16 cellular contexts compared by ENCODE assay signal in the genomic region with DNA sequence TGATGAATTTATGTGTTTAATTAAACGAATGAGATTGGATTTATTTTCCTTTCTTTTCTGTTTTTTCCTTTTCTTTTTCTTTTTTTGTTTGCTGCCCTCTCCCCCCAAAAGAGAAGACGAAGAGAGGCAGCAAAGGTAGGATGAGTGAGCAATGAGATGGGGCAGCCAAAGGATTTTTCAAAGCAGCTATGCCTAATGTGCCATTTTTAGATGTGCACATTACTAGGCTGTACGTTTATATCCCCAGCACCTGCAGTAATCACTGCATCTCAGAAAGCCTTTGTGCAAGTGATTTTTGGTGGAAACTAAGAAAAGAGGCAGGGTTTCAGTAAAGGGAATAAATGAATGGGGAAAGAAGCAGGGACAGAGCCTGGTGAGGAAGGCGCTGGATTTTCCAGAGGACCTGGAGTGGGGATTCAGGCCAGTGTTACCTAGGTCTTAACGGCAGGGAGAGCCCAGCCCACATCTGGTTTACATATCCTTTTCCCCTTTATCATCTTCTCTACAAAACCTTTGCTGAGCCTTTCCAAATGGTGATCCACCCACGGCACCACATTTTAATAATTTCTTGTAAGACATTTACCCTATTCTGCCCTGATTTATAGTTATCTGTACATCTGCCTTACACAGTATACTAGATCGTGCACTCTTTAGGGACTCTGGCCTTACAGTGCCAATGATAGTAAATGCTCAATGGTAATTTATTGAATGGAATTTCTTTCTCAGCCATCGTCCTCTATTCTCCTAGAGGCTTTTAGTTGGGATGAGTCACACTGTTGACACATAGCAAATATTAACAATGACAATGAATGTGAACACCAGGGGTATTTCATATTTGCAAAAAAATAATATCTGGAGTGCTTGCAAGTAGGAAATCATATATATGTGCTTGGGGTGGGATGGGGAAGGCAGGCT. TPM values are rescaled to one million over a fixed set of nuclear protein-coding genes. Genes with fewer than 3 reads are reported as not detected.
DNase-seq lines count a peak whose midpoint lies in the region; ATAC-seq and TF ChIP-seq lines count a peak whose summit lies in the region.
"Had no signal": no experiment of that assay in that cellular context is flagged by ENCODE, and none has a peak within 500 bp of the region (broad histone marks: within the 10 kb centered on the region; RNA-seq: fewer than 3 reads in every experiment).

No MANE protein-coding gene starts in this region.

- no peak for TF ChIP-seq POLR2A in HCT116 (IDR thresholded peaks at IDR 0.05; ENCODE audit: borderline replicate concordance, extremely low read depth, insufficient read depth, insufficient read length)

- TF ChIP-seq CTCF in HCT116 (IDR thresholded peaks at IDR 0.05 in 2 of 3, conservative IDR thresholded peaks at IDR 0.05 in 1 of 3; ENCODE audit: borderline replicate concordance in 1 of 3, insufficient read depth in 1 of 3, low read depth in 2 of 3, low read length in 2 of 3) (no peak), foreskin fibroblast (IDR thresholded peaks at IDR 0.05; ENCODE audit: low read depth, low read length) (no peak), type B pancreatic cell (conservative IDR thresholded peaks at IDR 0.05) (no peak)

- DNase-seq in AG08396 (ENCODE audit: low spot score) (peak; percentile 12), HCT116 (ENCODE audit: low read depth, low spot score) (no peak), SHP77 (lab: John Stamatoyannopoulos, UW) (peak; percentile 26 to 32), foreskin fibroblast (peak; percentile 26 to 62), NCI-H526 (lab: John Stamatoyannopoulos, UW) (no peak), type B pancreatic cell (ENCODE audit: extremely low spot score, unreplicated experiment) (no peak)
- DNase-seq in effector CD4-positive, alpha-beta T cell: no peak
- DNase-seq: activated CD8-positive, alpha-beta T cell treated with anti-CD3 and anti-CD28 coated beads for 36 hours; activated effector memory CD4-positive, alpha-beta T cell treated with anti-CD3 and anti-CD28 coated beads, Interleukin-2, amount 50 U/mL, for 16 hours; effector CD8-positive, alpha-beta T cell; immature natural killer cell; mesendoderm; NCI-H187 treated with DMSO at 0.1 percent for 48 hours; nucleus accumbens had no signal

- no peaks in the 10 kb centered on the region for H3K36me3 ChIP-seq in HCT116 (ENCODE audit: control insufficient read depth in 1 of 2, insufficient read depth in 2 of 2, low read length in 2 of 2)

- H3K9ac ChIP-seq in HCT116 (ENCODE audit: low read length): no peak overlapping the region
- H3K9ac ChIP-seq: KMS-11 had no signal

- H3K4me1 ChIP-seq in HCT116 (ENCODE audit: control insufficient read depth in 1 of 2, insufficient read depth in 2 of 2, low read length in 2 of 2): peaks cover 0 to 8% of the 10 kb centered on the region in 2 experiments; a peak in 2 of 4 replicates

- 0 out of 2 replicates have a peak, but pooled peaks have one; percentile 38 for ATAC-seq in HCT116
- ATAC-seq in GM21367 (IDR thresholded peaks at IDR 0.05; ENCODE audit: unreplicated experiment): no peak
- ATAC-seq: activated CD8-positive, alpha-beta T cell treated with anti-CD3 and anti-CD28 coated beads for 36 hours had no signal

- no peak overlapping the region for H3K27ac ChIP-seq in HCT116 (ENCODE audit: low read depth, low read length)
- H3K27ac ChIP-seq: KMS-11 had no signal

- CTCF ChIA-PET in HCT116 (lab: Charles Lee): no interaction called here

- no peaks in the 10 kb centered on the region for H3K79me2 ChIP-seq in HCT116 (ENCODE audit: insufficient read depth, low read length)

- intact Hi-C loops in HCT116 (cut with micrococcal nuclease): no loop called here

- RAD21 ChIA-PET in HCT116 (lab: Charles Lee; ENCODE audit: low non-redundant PET in 1 of 2, low total read pairs in 2 of 2, uncharacterized antibody in 2 of 2, unreplicated experiment in 2 of 2): no interaction called here

- no peaks in the 10 kb centered on the region for H3K27me3 ChIP-seq in HCT116 (ENCODE audit: insufficient read depth, low read length)

- no peaks in the 10 kb centered on the region for H3K36me3 Mint-ChIP-seq in type B pancreatic cell
- H3K36me3 Mint-ChIP-seq: immature natural killer cell had no signal

- peaks cover 30% of the 10 kb centered on the region for H3K4me1 Mint-ChIP-seq in type B pancreatic cell (ENCODE audit: unreplicated experiment)
- H3K4me1 Mint-ChIP-seq: immature natural killer cell had no signal

- no peaks in the 10 kb centered on the region for H4K20me1 ChIP-seq in HCT116 (ENCODE audit: insufficient read depth)

- no peak for TF ChIP-seq RAD21 in HCT116 (IDR thresholded peaks at IDR 0.05; ENCODE audit: low read depth)

- H3K4me3 ChIP-seq in HCT116 (replicated peaks in 1 of 2; ENCODE audit: low read depth in 1 of 2, low read length in 2 of 2) (no peak overlapping the region), foreskin fibroblast (ENCODE audit: low read depth in 1 of 2, low read length in 2 of 2) (no peak overlapping the region)

- POLR2A ChIA-PET in HCT116 (lab: Charles Lee): no interaction called here

- peak overlapping the region; percentile 3 for H2AFZ ChIP-seq in HCT116 (ENCODE audit: low read depth, low read length, poor library complexity, severe bottlenecking)

- H3K9me3 ChIP-seq in HCT116 (ENCODE audit: control insufficient read depth in 1 of 2, insufficient read depth in 1 of 2, low read depth in 1 of 2, low read length in 2 of 2): no peaks in the 10 kb centered on the region

- no peak overlapping the region for H3K27ac Mint-ChIP-seq in type B pancreatic cell
- H3K27ac Mint-ChIP-seq: activated CD8-positive, alpha-beta T cell treated with anti-CD3 and anti-CD28 coated beads for 36 hours; immature natural killer cell had no signal

- BruUV-seq in HCT116 (replicated peaks; lab: Mats Ljungman, UMichigan): no TSS peak

- H3K4me3 Mint-ChIP-seq in type B pancreatic cell: no peak overlapping the region
- H3K4me3 Mint-ChIP-seq: activated CD8-positive, alpha-beta T cell treated with anti-CD3 and anti-CD28 coated beads for 36 hours; immature natural killer cell had no signal

- H3K9me2 ChIP-seq in HCT116 (ENCODE audit: insufficient read depth): no peaks in the 10 kb centered on the region

- no peaks in the 10 kb centered on the region for H3K9me3 Mint-ChIP-seq in type B pancreatic cell
- H3K9me3 Mint-ChIP-seq: activated CD8-positive, alpha-beta T cell treated with anti-CD3 and anti-CD28 coated beads for 36 hours; immature natural killer cell had no signal

- H3K4me2 ChIP-seq in HCT116 (ENCODE audit: low read length): 0 out of 2 replicates have a peak overlapping the region, but pooled peaks have one; percentile 10
- H3K4me2 ChIP-seq: KMS-11 had no signal

- H3K27me3 Mint-ChIP-seq in type B pancreatic cell: no peaks in the 10 kb centered on the region
- H3K27me3 Mint-ChIP-seq: activated CD8-positive, alpha-beta T cell treated with anti-CD3 and anti-CD28 coated beads for 36 hours had no signal

TF ChIP-seq in HCT116, 20 proteins besides CTCF, POLR2A, EP300 and RAD21:
- no peak for TF ChIP-seq EGR1 (IDR thresholded peaks at IDR 0.05; ENCODE audit: low read depth)
- no peak for TF ChIP-seq ZFX (IDR thresholded peaks at IDR 0.05)
- no peak for TF ChIP-seq CBX3 (IDR thresholded peaks at IDR 0.05; ENCODE audit: low read depth)
- TF ChIP-seq JUND (IDR thresholded peaks at IDR 0.05): 0 out of 2 replicates have a peak, but pooled peaks have one; percentile 30
- TF ChIP-seq ZNF274 (IDR thresholded peaks at IDR 0.05; ENCODE audit: low read depth, low read length): no peak
- TF ChIP-seq FOSL1 (IDR thresholded peaks at IDR 0.05; ENCODE audit: low read depth): peak; percentile 32; the same call in 1 of the 2 replicates
- TF ChIP-seq YY1 (IDR thresholded peaks at IDR 0.05; ENCODE audit: extremely low read depth, insufficient replicate concordance, low read depth, low read length): no peak

RNA-seq across cellular contexts. Expression of a gene that starts 38.3 kb away (rescaled TPM):
- total RNA-seq in HCT116 (2021; ENCODE audit: unreplicated experiment) (21.0 TPM), type B pancreatic cell (ENCODE audit: low replicate concordance) (33.7 and 35.1 TPM in 2 replicates)
- 7.9 and 9.7 TPM in 2 replicates for polyA plus RNA-seq in HCT116 (2012)

Comparison
In these comparisons a context has a peak if more than half of its experiments do, and no peak if none do; other contexts are left out.
1. DNase-seq: peak in AG08396 (single experiment), SHP77 (2 of 2) and foreskin fibroblast (2 of 2); none in HCT116 (single experiment), effector CD4-positive, alpha-beta T cell (single experiment), NCI-H526 (0 of 2) and type B pancreatic cell (single experiment).